In the genomic region with DNA sequence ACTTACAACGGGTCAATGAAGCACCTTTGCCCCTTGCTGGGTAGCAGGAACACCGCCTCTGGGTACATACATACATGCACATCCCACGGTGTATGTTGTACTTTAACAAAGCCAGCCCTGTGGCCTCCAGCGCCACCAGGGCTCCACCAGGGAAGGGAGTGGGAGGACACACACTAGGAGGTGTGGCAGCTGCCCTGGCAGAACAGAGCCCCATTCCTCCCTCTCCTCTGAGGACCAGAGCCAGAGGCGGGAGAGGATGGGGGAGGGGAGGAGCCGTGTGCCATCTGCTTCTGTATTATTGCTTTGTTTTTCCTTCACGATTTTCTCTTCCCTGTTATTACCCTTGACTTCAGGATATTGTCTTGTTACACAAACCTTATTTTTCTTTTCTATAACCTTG, we compare ENCODE assay signal across 9 cellular contexts.
A peak's percentile ranks its signal among the peaks of the same experiment; 100 is the strongest.
DNase-seq lines count a peak whose midpoint lies in the region; ATAC-seq, FAIRE-seq and TF ChIP-seq lines count a peak whose summit lies in the region.
"Had no signal": no experiment of that assay in that cellular context is flagged by ENCODE, and none has a peak within 500 bp of the region (broad histone marks: within the 10 kb centered on the region; RNA-seq: fewer than 3 reads in every experiment).

No MANE protein-coding gene starts in this region.

- CTCF ChIA-PET in activated naive CD4-positive, alpha-beta T cell treated with anti-CD3 and anti-CD28 coated beads for 36 hours (lab: Charles Lee): interaction anchor here (0.7 to 4.1 kb wide), 11 partner anchors 15 to 451 kb away, joined by 3 to 56 read pairs (median 5); no protein-coding TSS in a partner anchor
- CTCF ChIA-PET in HepG2 (lab: Yijun Ruan, JAX; ENCODE audit: low intra/inter-chr PET ratio, low total read pairs): interaction anchor here (1.4 kb wide), 1 partner anchor 318 kb away, joined by 3 read pairs; no protein-coding TSS in a partner anchor

- H3K4me3 ChIP-seq in HepG2 (replicated peaks in 1 of 3; ENCODE audit: insufficient read depth in 1 of 3, low read depth in 2 of 3, low read length in 3 of 3) (no peak overlapping the region), upper lobe of right lung (no peak overlapping the region), suprapubic skin (no peak overlapping the region)

- no TSS peak for BruUV-seq in HepG2 (replicated peaks; lab: Mats Ljungman, UMichigan)

- TF ChIP-seq RAD21 in HepG2 (CRISPR knock-in tag; IDR thresholded peaks at IDR 0.05): no peak

- no peaks in the 10 kb centered on the region for H3K9me3 Mint-ChIP-seq in activated naive CD4-positive, alpha-beta T cell treated with anti-CD3 and anti-CD28 coated beads for 36 hours
- no peaks in the 10 kb centered on the region for H3K9me3 Mint-ChIP-seq in activated T-helper 17 cell treated with anti-CD3 and anti-CD28 coated beads, Interleukin-2, amount 50 U/mL, for 72 hours

- no peaks in the 10 kb centered on the region for H3K79me2 ChIP-seq in HepG2 (ENCODE audit: insufficient read depth, low read length)

- H3K9ac ChIP-seq in HepG2 (ENCODE audit: insufficient read depth, low read depth, low read length): no peak overlapping the region

- no peak for TF ChIP-seq CTCF in HepG2 (CRISPR knock-in tag; IDR thresholded peaks at IDR 0.05)
- TF ChIP-seq CTCF in upper lobe of right lung (IDR thresholded peaks at IDR 0.05): no peak
- TF ChIP-seq CTCF in suprapubic skin (IDR thresholded peaks at IDR 0.05): no peak

- 66% methylated on average over 5 of the region's 7 CpGs for WGBS in HepG2 (ENCODE audit: low lambda C conversion rate)
- WGBS in suprapubic skin: 50% methylated on average over 7 of the region's 7 CpGs

- no peaks in the 10 kb centered on the region for H3K27me3 Mint-ChIP-seq in activated naive CD4-positive, alpha-beta T cell treated with anti-CD3 and anti-CD28 coated beads for 36 hours (ENCODE audit: low read depth)
- H3K27me3 Mint-ChIP-seq in activated T-helper 17 cell treated with anti-CD3 and anti-CD28 coated beads, Interleukin-2, amount 50 U/mL, for 72 hours: no peaks in the 10 kb centered on the region

- H3K36me3 ChIP-seq in HepG2 (replicated peaks in 1 of 2; ENCODE audit: control insufficient read depth in 1 of 2, insufficient read depth in 2 of 2, low read length in 2 of 2): no peaks in the 10 kb centered on the region; a peak in 1 of 5 replicates
- peaks cover 13% of the 10 kb centered on the region for H3K36me3 ChIP-seq in upper lobe of right lung
- no peaks in the 10 kb centered on the region for H3K36me3 ChIP-seq in suprapubic skin

- intact Hi-C loops in activated naive CD4-positive, alpha-beta T cell treated with anti-CD3 and anti-CD28 coated beads for 36 hours (cut with micrococcal nuclease): loop anchor here (2.0 kb wide), 3 partner anchors 53 to 451 kb away; no protein-coding TSS in a partner anchor
- intact Hi-C loops in HepG2 (cut with micrococcal nuclease; ENCODE audit: unreplicated experiment): no loop called here
- intact Hi-C loops in upper lobe of right lung (cut with DNase I): loop anchor here (5.0 to 10.0 kb wide), 2 partner anchors 143 to 281 kb away; no protein-coding TSS in a partner anchor

- H3K27ac ChIP-seq in HepG2 (ENCODE audit: extremely low read length, insufficient read depth, low read length): no peak overlapping the region
- no peak overlapping the region for H3K27ac ChIP-seq in upper lobe of right lung
- no peak overlapping the region for H3K27ac ChIP-seq in suprapubic skin

- H3K4me1 ChIP-seq in HepG2 (ENCODE audit: insufficient read depth, low read length) (no peaks in the 10 kb centered on the region), upper lobe of right lung (peaks cover 23% of the 10 kb centered on the region), suprapubic skin (peaks cover 27% of the 10 kb centered on the region)

- H3K36me3 Mint-ChIP-seq in activated naive CD4-positive, alpha-beta T cell treated with anti-CD3 and anti-CD28 coated beads for 36 hours (ENCODE audit: low read depth): peaks cover 50% of the 10 kb centered on the region
- H3K36me3 Mint-ChIP-seq in activated T-helper 17 cell treated with anti-CD3 and anti-CD28 coated beads, Interleukin-2, amount 50 U/mL, for 72 hours (ENCODE audit: low read depth): peaks cover 100% of the 10 kb centered on the region

- peak overlapping the region; percentile 82 for H3K27ac Mint-ChIP-seq in activated naive CD4-positive, alpha-beta T cell treated with anti-CD3 and anti-CD28 coated beads for 36 hours
- peak overlapping the region; percentile 84 for H3K27ac Mint-ChIP-seq in activated T-helper 17 cell treated with anti-CD3 and anti-CD28 coated beads, Interleukin-2, amount 50 U/mL, for 72 hours

- in situ Hi-C loops in HepG2 (cut with HindIII; ENCODE audit: extremely low pct_ligation_motif_present, low pct_unique_long_range_greater_than_20kb): loop anchor here (25.0 kb wide), 1 partner anchor 451 kb away; no protein-coding TSS in a partner anchor

- FAIRE-seq in HepG2 (lab: Jason Lieb, UNC): no peak

- no peak for TF ChIP-seq POLR2A in HepG2 (IDR thresholded peaks at IDR 0.05; ENCODE audit: insufficient read depth in 1 of 2, low read depth in 2 of 2, low read length in 2 of 2)
- TF ChIP-seq POLR2A in suprapubic skin (IDR thresholded peaks at IDR 0.05): no peak

- no peaks in the 10 kb centered on the region for H3K27me3 ChIP-seq in HepG2 (ENCODE audit: control insufficient read depth in 1 of 2, insufficient read depth in 2 of 2, low read length in 2 of 2)
- H3K27me3 ChIP-seq in upper lobe of right lung: no peaks in the 10 kb centered on the region
- H3K27me3 ChIP-seq in suprapubic skin: no peaks in the 10 kb centered on the region

- POLR2A ChIA-PET in HepG2 (lab: Yijun Ruan, JAX): no interaction called here

- no peak for DNase-seq in activated naive CD4-positive, alpha-beta T cell treated with anti-CD3 and anti-CD28 coated beads for 36 hours
- DNase-seq in activated naive CD4-positive, alpha-beta T cell (lab: John Stamatoyannopoulos, UW): no peak
- DNase-seq in HepG2 (ENCODE audit: low spot score) (no peak), upper lobe of right lung (no peak), suprapubic skin (ENCODE audit: low spot score in 2 of 2) (no peak)
- no peak for DNase-seq in effector CD8-positive, alpha-beta T cell (lab: John Stamatoyannopoulos, UW)
- DNase-seq: DND-41 had no signal

- H3K9me3 ChIP-seq in HepG2 (ENCODE audit: low read length): no peaks in the 10 kb centered on the region
- no peaks in the 10 kb centered on the region for H3K9me3 ChIP-seq in upper lobe of right lung
- H3K9me3 ChIP-seq in suprapubic skin: no peaks in the 10 kb centered on the region

- H4K20me1 ChIP-seq in HepG2 (ENCODE audit: insufficient read depth, low read length): no peaks in the 10 kb centered on the region

- no peak overlapping the region for H3K4me3 Mint-ChIP-seq in activated naive CD4-positive, alpha-beta T cell treated with anti-CD3 and anti-CD28 coated beads for 36 hours
- peak overlapping the region; percentile 41 for H3K4me3 Mint-ChIP-seq in activated T-helper 17 cell treated with anti-CD3 and anti-CD28 coated beads, Interleukin-2, amount 50 U/mL, for 72 hours

- H3K4me2 ChIP-seq in HepG2 (ENCODE audit: low read depth, low read length): no peak overlapping the region

- peaks cover 68% of the 10 kb centered on the region for H3K4me1 Mint-ChIP-seq in activated naive CD4-positive, alpha-beta T cell treated with anti-CD3 and anti-CD28 coated beads for 36 hours (ENCODE audit: low read depth)
- peaks cover 32% of the 10 kb centered on the region for H3K4me1 Mint-ChIP-seq in activated T-helper 17 cell treated with anti-CD3 and anti-CD28 coated beads, Interleukin-2, amount 50 U/mL, for 72 hours

- no peak for ATAC-seq in activated T-helper 17 cell treated with anti-CD3 and anti-CD28 coated beads, Interleukin-2, amount 50 U/mL, for 72 hours (replicated peaks)
- ATAC-seq in HepG2 (peak; percentile 29; the same call in 2 of the 3 replicates), upper lobe of right lung (peak; percentile 45), GM18870 (IDR thresholded peaks at IDR 0.05; ENCODE audit: unreplicated experiment) (no peak)

- TF ChIP-seq EP300 in HepG2 (IDR thresholded peaks at IDR 0.05; ENCODE audit: low read depth in 2 of 2, low read length in 2 of 2) (no peak), HepG2 (CRISPR knock-in tag; IDR thresholded peaks at IDR 0.05; ENCODE audit: borderline replicate concordance) (no peak), suprapubic skin (IDR thresholded peaks at IDR 0.05) (no peak)

- H2AFZ ChIP-seq in HepG2 (ENCODE audit: low read length): no peak overlapping the region

TF ChIP-seq in HepG2, 621 proteins besides CTCF, POLR2A, EP300 and RAD21:
- TF ChIP-seq RBM22 (optimal IDR thresholded peaks at IDR 0.05; ENCODE audit: low read length) (peak; percentile 27), TGIF2 (CRISPR knock-in tag; IDR thresholded peaks at IDR 0.05) (no peak), THAP11 (CRISPR knock-in tag; IDR thresholded peaks at IDR 0.05) (no peak), PHB2 (IDR thresholded peaks at IDR 0.05; ENCODE audit: partially characterized antibody) (no peak)

Comparison
In these comparisons a context has a peak if more than half of its experiments do, and no peak if none do; other contexts are left out.
1. ATAC-seq: peak in HepG2 (single experiment) and upper lobe of right lung (single experiment); none in activated T-helper 17 cell treated with anti-CD3 and anti-CD28 coated beads, Interleukin-2, amount 50 U/mL, for 72 hours (single experiment) and GM18870 (single experiment).